Comparison of ENCODE assay signal across 20 cellular contexts in the genomic region with DNA sequence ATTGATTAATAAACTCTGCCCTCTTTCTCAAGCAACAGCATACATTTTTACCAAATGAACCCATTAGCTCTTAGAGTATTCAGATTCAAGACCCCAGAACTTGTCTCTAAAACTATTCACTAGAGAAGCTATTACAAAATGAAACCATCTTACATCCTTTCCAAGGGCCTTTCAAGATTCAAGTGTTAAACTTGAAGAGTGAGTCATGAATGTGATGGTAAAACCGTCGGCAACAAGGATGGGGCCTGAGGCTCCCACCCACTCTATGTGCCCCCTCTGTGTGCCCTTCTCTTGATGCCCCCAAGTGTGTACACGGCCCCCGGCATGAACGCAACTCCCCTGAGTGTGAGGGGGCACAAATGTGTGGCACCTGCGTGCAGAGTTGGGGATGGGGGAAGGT. TPM values are rescaled to one million over a fixed set of nuclear protein-coding genes. Genes with fewer than 3 reads are reported as not detected.
DNase-seq lines count a peak whose midpoint lies in the region; ATAC-seq, FAIRE-seq and TF ChIP-seq lines count a peak whose summit lies in the region.
"Had no signal": no experiment of that assay in that cellular context is flagged by ENCODE, and none has a peak within 500 bp of the region (broad histone marks: within the 10 kb centered on the region; RNA-seq: fewer than 3 reads in every experiment).

No MANE protein-coding gene starts in this region.

- 80% methylated on average over 2 of the region's 6 CpGs for WGBS in mesenchymal stem cell

- peak overlapping the region; percentile 18 for H2AFZ ChIP-seq in mesenchymal stem cell (ENCODE audit: low read depth, low read length)

- H2BK15ac ChIP-seq in mesenchymal stem cell (ENCODE audit: low read depth, poor library complexity, severe bottlenecking) = no peak overlapping the region

- H4K8ac ChIP-seq in mesenchymal stem cell (ENCODE audit: low read length) = no peak overlapping the region

- H3K4me3 Mint-ChIP-seq in activated naive CD4-positive, alpha-beta T cell treated with anti-CD3 and anti-CD28 coated beads, Interleukin-2, amount 50 U/mL, for 24 hours = peak overlapping the region; percentile 52
- H3K4me3 Mint-ChIP-seq in activated T-helper 1 cell treated with anti-CD3 and anti-CD28 coated beads, Interleukin-12 subunit alpha, Interleukin-12 subunit beta, Interleukin-2, Interleukin-4 antibody, amounts not matched to agents 30 ng/mL and 10 ng/mL and 1 ng/mL, durations not matched to agents 14 hours and 24 hours and 36 hours = no peak overlapping the region
- no peak overlapping the region for H3K4me3 Mint-ChIP-seq in stimulated activated naive CD8-positive, alpha-beta T cell treated with anti-CD3 and anti-CD28 coated beads, Interleukin-15, Interleukin-2, amounts not matched to agents 100 ng/mL and 50 ng/mL, for 24 hours

- H3K36me3 ChIP-seq in mesenchymal stem cell (ENCODE audit: control insufficient read depth in 1 of 2, insufficient read depth in 2 of 2, low read depth in 1 of 2, low read length in 2 of 2) (peaks cover 0 to 42% of the 10 kb centered on the region in 2 experiments), gastrocnemius medialis (peaks cover 0 to 17% of the 10 kb centered on the region in 2 donors)

- in situ Hi-C loops in gastrocnemius medialis (cut with MboI; ENCODE audit: low sequenced_read_pairs in 4 of 4) = no loop called here

- H4K91ac ChIP-seq in mesenchymal stem cell (ENCODE audit: low read length) = no peak overlapping the region

- no peak for TF ChIP-seq POLR2A in gastrocnemius medialis (IDR thresholded peaks at IDR 0.05)

- H3K23ac ChIP-seq in mesenchymal stem cell (ENCODE audit: low read length in 2 of 2) = no peak overlapping the region

- H3K4me3 ChIP-seq in mesenchymal stem cell (ENCODE audit: insufficient read depth in 1 of 2, low read depth in 1 of 2, low read length in 2 of 2) (no peak overlapping the region), gastrocnemius medialis (no peak overlapping the region)

- no peak for TF ChIP-seq CTCF in gastrocnemius medialis (IDR thresholded peaks at IDR 0.05 in 4 of 5, conservative IDR thresholded peaks at IDR 0.05 in 1 of 5)

- H3K9ac ChIP-seq in mesenchymal stem cell (ENCODE audit: low read length) = no peak overlapping the region

- H2BK5ac ChIP-seq in mesenchymal stem cell (ENCODE audit: low read depth, low read length, poor library complexity, severe bottlenecking) = no peak overlapping the region

- H3K27me3 Mint-ChIP-seq in activated naive CD4-positive, alpha-beta T cell treated with anti-CD3 and anti-CD28 coated beads, Interleukin-2, amount 50 U/mL, for 24 hours = no peaks in the 10 kb centered on the region
- H3K27me3 Mint-ChIP-seq in activated T-helper 1 cell treated with anti-CD3 and anti-CD28 coated beads, Interleukin-12 subunit alpha, Interleukin-12 subunit beta, Interleukin-2, Interleukin-4 antibody, amounts not matched to agents 30 ng/mL and 10 ng/mL and 1 ng/mL, durations not matched to agents 14 hours and 24 hours and 36 hours (ENCODE audit: insufficient read depth) = no peaks in the 10 kb centered on the region
- no peaks in the 10 kb centered on the region for H3K27me3 Mint-ChIP-seq in stimulated activated naive CD8-positive, alpha-beta T cell treated with anti-CD3 and anti-CD28 coated beads, Interleukin-15, Interleukin-2, amounts not matched to agents 100 ng/mL and 50 ng/mL, for 24 hours

- DNase-seq in activated naive CD4-positive, alpha-beta T cell (lab: John Stamatoyannopoulos, UW) = no peak
- no peak for DNase-seq in activated T-helper 1 cell treated with anti-CD3 and anti-CD28 coated beads, Interleukin-12 subunit alpha, Interleukin-12 subunit beta, Interleukin-2, Interleukin-4 antibody, amounts not matched to agents 30 ng/mL and 10 ng/mL and 1 ng/mL, durations not matched to agents 14 hours and 24 hours and 36 hours (ENCODE audit: low spot score)
- DNase-seq in mesenchymal stem cell (no peak), frontal cortex (ENCODE audit: low spot score in 2 of 2) (no peak), NCI-H774 (lab: John Stamatoyannopoulos, UW) (no peak), gastrocnemius medialis (no peak)
- DNase-seq: COR-L47, GF-D8, HCEC 1CT, NCI-H1048, NCI-H146, NCI-H2081, NCI-H2227 treated with DMSO at 0.1 percent for 48 hours, NCI-H524 had no signal

- H3K4me1 ChIP-seq in mesenchymal stem cell (ENCODE audit: control insufficient read depth, insufficient read depth, low read depth, low read length) = no peaks in the 10 kb centered on the region
- H3K4me1 ChIP-seq in gastrocnemius medialis = no peaks in the 10 kb centered on the region

- ATAC-seq in gastrocnemius medialis = no peak

- H3K9me3 ChIP-seq in mesenchymal stem cell (ENCODE audit: control insufficient read depth, low read length) (no peaks in the 10 kb centered on the region), gastrocnemius medialis (no peaks in the 10 kb centered on the region)

- peaks cover 60% of the 10 kb centered on the region for H3K36me3 Mint-ChIP-seq in activated naive CD4-positive, alpha-beta T cell treated with anti-CD3 and anti-CD28 coated beads, Interleukin-2, amount 50 U/mL, for 24 hours
- peaks cover 78% of the 10 kb centered on the region for H3K36me3 Mint-ChIP-seq in activated T-helper 1 cell treated with anti-CD3 and anti-CD28 coated beads, Interleukin-12 subunit alpha, Interleukin-12 subunit beta, Interleukin-2, Interleukin-4 antibody, amounts not matched to agents 30 ng/mL and 10 ng/mL and 1 ng/mL, durations not matched to agents 14 hours and 24 hours and 36 hours (ENCODE audit: low read depth)
- peaks cover 84% of the 10 kb centered on the region for H3K36me3 Mint-ChIP-seq in stimulated activated naive CD8-positive, alpha-beta T cell treated with anti-CD3 and anti-CD28 coated beads, Interleukin-15, Interleukin-2, amounts not matched to agents 100 ng/mL and 50 ng/mL, for 24 hours (ENCODE audit: low read depth)

- no peak for FAIRE-seq in frontal cortex (lab: Jason Lieb, UNC)
- FAIRE-seq: GM12891, GM18507, RCC 7860 had no signal

- no peaks in the 10 kb centered on the region for H3K9me3 Mint-ChIP-seq in activated naive CD4-positive, alpha-beta T cell treated with anti-CD3 and anti-CD28 coated beads, Interleukin-2, amount 50 U/mL, for 24 hours
- H3K9me3 Mint-ChIP-seq in activated T-helper 1 cell treated with anti-CD3 and anti-CD28 coated beads, Interleukin-12 subunit alpha, Interleukin-12 subunit beta, Interleukin-2, Interleukin-4 antibody, amounts not matched to agents 30 ng/mL and 10 ng/mL and 1 ng/mL, durations not matched to agents 14 hours and 24 hours and 36 hours = no peaks in the 10 kb centered on the region
- H3K9me3 Mint-ChIP-seq in stimulated activated naive CD8-positive, alpha-beta T cell treated with anti-CD3 and anti-CD28 coated beads, Interleukin-15, Interleukin-2, amounts not matched to agents 100 ng/mL and 50 ng/mL, for 24 hours = peaks cover 11% of the 10 kb centered on the region

- H3K14ac ChIP-seq in mesenchymal stem cell (ENCODE audit: low read length in 2 of 2) = no peak overlapping the region

- H3K4ac ChIP-seq in mesenchymal stem cell (ENCODE audit: low read depth in 1 of 2, low read length in 2 of 2) = no peak overlapping the region

- intact Hi-C loops in activated T-helper 1 cell treated with anti-CD3 and anti-CD28 coated beads, Interleukin-12 subunit alpha, Interleukin-12 subunit beta, Interleukin-2, Interleukin-4 antibody, amounts not matched to agents 30 ng/mL and 10 ng/mL and 1 ng/mL, durations not matched to agents 14 hours and 24 hours and 36 hours (cut with micrococcal nuclease) = no loop called here
- intact Hi-C loops in gastrocnemius medialis (cut with DNase I; ENCODE audit: low total_unique reads) = no loop called here

- H3K79me1 ChIP-seq in mesenchymal stem cell (replicated peaks; ENCODE audit: low read length, poor library complexity, severe bottlenecking) = no peaks in the 10 kb centered on the region

- H3K27ac ChIP-seq in mesenchymal stem cell (ENCODE audit: low read length, poor library complexity, severe bottlenecking) (no peak overlapping the region), gastrocnemius medialis (no peak overlapping the region)
- H3K27ac ChIP-seq: C4-2B had no signal

- no peak overlapping the region for H2BK120ac ChIP-seq in mesenchymal stem cell (ENCODE audit: low read depth, low read length)

- H3K18ac ChIP-seq in mesenchymal stem cell (ENCODE audit: low read depth in 1 of 2, low read length in 2 of 2) = no peak overlapping the region

- H3K27me3 ChIP-seq in mesenchymal stem cell (ENCODE audit: control insufficient read depth in 1 of 2, insufficient read depth in 1 of 2, low read length in 2 of 2) (no peaks in the 10 kb centered on the region), gastrocnemius medialis (no peaks in the 10 kb centered on the region)

- H2BK12ac ChIP-seq in mesenchymal stem cell (ENCODE audit: low read length in 2 of 2) = no peak overlapping the region

- H3K4me1 Mint-ChIP-seq in activated naive CD4-positive, alpha-beta T cell treated with anti-CD3 and anti-CD28 coated beads, Interleukin-2, amount 50 U/mL, for 24 hours = peaks cover 55% of the 10 kb centered on the region
- peaks cover 10% of the 10 kb centered on the region for H3K4me1 Mint-ChIP-seq in activated T-helper 1 cell treated with anti-CD3 and anti-CD28 coated beads, Interleukin-12 subunit alpha, Interleukin-12 subunit beta, Interleukin-2, Interleukin-4 antibody, amounts not matched to agents 30 ng/mL and 10 ng/mL and 1 ng/mL, durations not matched to agents 14 hours and 24 hours and 36 hours (ENCODE audit: low read depth)
- H3K4me1 Mint-ChIP-seq in stimulated activated naive CD8-positive, alpha-beta T cell treated with anti-CD3 and anti-CD28 coated beads, Interleukin-15, Interleukin-2, amounts not matched to agents 100 ng/mL and 50 ng/mL, for 24 hours (ENCODE audit: low read depth) = peaks cover 26% of the 10 kb centered on the region

- H2AK5ac ChIP-seq in mesenchymal stem cell (ENCODE audit: low read length, severe bottlenecking) = no peak overlapping the region

- peak overlapping the region; percentile 74 for H3K27ac Mint-ChIP-seq in activated naive CD4-positive, alpha-beta T cell treated with anti-CD3 and anti-CD28 coated beads, Interleukin-2, amount 50 U/mL, for 24 hours
- H3K27ac Mint-ChIP-seq in activated T-helper 1 cell treated with anti-CD3 and anti-CD28 coated beads, Interleukin-12 subunit alpha, Interleukin-12 subunit beta, Interleukin-2, Interleukin-4 antibody, amounts not matched to agents 30 ng/mL and 10 ng/mL and 1 ng/mL, durations not matched to agents 14 hours and 24 hours and 36 hours = peak overlapping the region; percentile 25
- peak overlapping the region; percentile 51 for H3K27ac Mint-ChIP-seq in stimulated activated naive CD8-positive, alpha-beta T cell treated with anti-CD3 and anti-CD28 coated beads, Interleukin-15, Interleukin-2, amounts not matched to agents 100 ng/mL and 50 ng/mL, for 24 hours

- no peak overlapping the region for H3K4me2 ChIP-seq in mesenchymal stem cell (ENCODE audit: low read length, poor library complexity, severe bottlenecking)

RNA-seq across cellular contexts. Expression of gene SFMBT2, which starts 46.4 kb away (rescaled TPM):
- total RNA-seq in activated T-helper 1 cell treated with anti-CD3 and anti-CD28 coated beads, Interleukin-12 subunit alpha, Interleukin-12 subunit beta, Interleukin-2, Interleukin-4 antibody, amounts not matched to agents 30 ng/mL and 10 ng/mL and 1 ng/mL, durations not matched to agents 14 hours and 24 hours and 36 hours = 38.3 and 39.1 TPM in 2 replicates
- 2.2 TPM for polyA plus RNA-seq in mesenchymal stem cell (2013, experiment 1 of 2)
- polyA plus RNA-seq in mesenchymal stem cell (2013, experiment 2 of 2) = 2.2 TPM
- total RNA-seq in frontal cortex (22.0 TPM), gastrocnemius medialis (1 to 10 TPM; 1.1 to 6.9 (median 2.1) TPM)
